1 cellular context compared by ENCODE assay signal in genomic region chr17:59845595-59846390, GRCh38.
TF ChIP-seq lines count a peak whose summit lies in the region.

No MANE protein-coding gene starts in this region.

TF ChIP-seq in SK-N-SH, 30 proteins besides CTCF, POLR2A, EP300 and RAD21 (continued from another document):
- TF ChIP-seq PBX3 (IDR thresholded peaks at IDR 0.05) (peak; percentile 89), ZBTB33 (IDR thresholded peaks at IDR 0.05; ENCODE audit: borderline replicate concordance, low read depth) (0 out of 2 replicates have a peak, but pooled peaks have one; percentile 43), SIN3A (IDR thresholded peaks at IDR 0.05; ENCODE audit: borderline replicate concordance, low read depth, low read length) (peak; percentile 83; the same call in 1 of the 2 replicates), NRF1 (IDR thresholded peaks at IDR 0.05; ENCODE audit: low read depth, low read length) (no peak), GABPA (IDR thresholded peaks at IDR 0.05; ENCODE audit: low read depth) (no peak), YY1 (IDR thresholded peaks at IDR 0.05; ENCODE audit: low read depth) (no peak), GATA2 (CRISPR knock-in tag; IDR thresholded peaks at IDR 0.05) (no peak), MEF2A (IDR thresholded peaks at IDR 0.05; ENCODE audit: borderline replicate concordance, low read depth) (peak; percentile 67; the same call in 1 of the 2 replicates), USF1 (IDR thresholded peaks at IDR 0.05; ENCODE audit: borderline replicate concordance, low read depth) (no peak), MXI1 (IDR thresholded peaks at IDR 0.05; ENCODE audit: low read depth, low read length) (no peak)
